8 cellular contexts compared by ENCODE assay signal in the genomic region with DNA sequence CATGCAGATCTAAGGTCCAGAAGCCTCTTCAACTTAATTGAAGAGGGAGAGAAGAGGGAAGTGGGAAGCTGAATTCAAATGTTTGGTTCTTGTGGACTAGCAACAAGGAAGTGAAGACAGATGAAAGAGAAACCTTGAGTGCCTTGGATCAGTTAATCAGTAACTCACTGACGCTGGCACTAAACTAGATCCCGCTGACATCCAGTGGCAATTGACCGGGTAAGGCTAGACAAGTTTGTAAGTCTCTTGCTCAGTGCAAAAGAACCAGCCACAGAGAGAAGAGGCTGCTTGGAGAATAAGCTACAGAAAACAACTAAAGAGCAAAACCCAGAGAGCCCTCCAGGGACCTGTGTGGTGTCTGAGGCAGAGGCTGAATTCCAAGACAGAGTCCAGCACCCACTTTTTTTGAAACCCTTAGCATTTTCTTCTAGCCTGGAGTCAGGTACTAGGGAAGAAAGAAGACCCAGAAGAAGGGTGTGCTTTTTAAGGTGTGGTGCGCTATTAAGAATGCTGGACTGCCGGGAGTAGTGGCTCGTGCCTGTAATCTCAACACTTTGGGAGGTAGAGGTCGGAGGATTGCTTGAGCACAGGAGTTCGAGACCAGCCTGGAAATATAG. TPM values are rescaled to one million over a fixed set of nuclear protein-coding genes. Genes with fewer than 3 reads are reported as not detected.
DNase-seq lines count a peak whose midpoint lies in the region; ATAC-seq and TF ChIP-seq lines count a peak whose summit lies in the region.

No MANE protein-coding gene starts in this region.

- H2AK5ac ChIP-seq in H9 (ENCODE audit: insufficient read length, low read length), result no peak overlapping the region

- no peak overlapping the region for H2AFZ ChIP-seq in H9 (ENCODE audit: low read length)
- peak overlapping the region; percentile 36 for H2AFZ ChIP-seq in MM.1S (ENCODE audit: low read length)

- H3K23ac ChIP-seq in H9 (ENCODE audit: insufficient read length, low read depth, low read length), result no peak overlapping the region

- intact Hi-C loops in left colon (cut with DNase I, micrococcal nuclease), result no loop called here

- H3K27me3 ChIP-seq in H9 (ENCODE audit: insufficient read depth, low read length) (no peaks in the 10 kb centered on the region), MM.1S (replicated peaks; ENCODE audit: insufficient read depth, low read length) (no peaks in the 10 kb centered on the region; the same call in 1 of the 2 replicates)

- H3K18ac ChIP-seq in H9 (ENCODE audit: insufficient read length, low read depth, low read length), result no peak overlapping the region

- H3K23me2 ChIP-seq in H9 (ENCODE audit: insufficient read length, low read depth, low read length, poor library complexity, severe bottlenecking), result no peaks in the 10 kb centered on the region

- H3K36me3 ChIP-seq in MM.1S (replicated peaks; ENCODE audit: insufficient read depth, low read length), result no peaks in the 10 kb centered on the region

- no peak overlapping the region for H3K14ac ChIP-seq in H9 (ENCODE audit: insufficient read depth, low read length)

- H4K20me1 ChIP-seq in H9 (ENCODE audit: control insufficient read depth, insufficient read depth, insufficient read length) (no peaks in the 10 kb centered on the region), MM.1S (ENCODE audit: insufficient read depth, low read length) (no peaks in the 10 kb centered on the region)

- H4K91ac ChIP-seq in H9 (ENCODE audit: insufficient read length, low read depth, low read length), result no peak overlapping the region

- H3K27me3 Mint-ChIP-seq in H9 (ENCODE audit: low read depth), result no peaks in the 10 kb centered on the region

- H3K9me3 ChIP-seq in H9 (ENCODE audit: control insufficient read depth, low read depth, low read length) (no peaks in the 10 kb centered on the region), MM.1S (replicated peaks; ENCODE audit: insufficient read depth, low read length) (no peaks in the 10 kb centered on the region)

- ATAC-seq in left colon, result peak; percentile 96

- H3K4me1 Mint-ChIP-seq in H9, result peaks cover 23 to 30% of the 10 kb centered on the region in 2 experiments

- no CpG with 5 or more reads among the region's 8 CpGs for WGBS in H9 (ENCODE audit: extremely low coverage, insufficient read length, low lambda C conversion rate)

- H3K27ac ChIP-seq in H9 (ENCODE audit: insufficient read length, low read depth, low read length) (no peak overlapping the region), MM.1S (ENCODE audit: low read length) (no peak overlapping the region)

- H3K4me2 ChIP-seq in H9 (ENCODE audit: insufficient read depth, insufficient read length, low read length) (no peak overlapping the region), MM.1S (ENCODE audit: low read depth, low read length) (peak overlapping the region; percentile 5; the same call in 1 of the 2 replicates)

- no peak overlapping the region for H2BK15ac ChIP-seq in H9 (ENCODE audit: low read depth, low read length)

- H3K27ac Mint-ChIP-seq in H9, result peak overlapping the region in 2 of 3 experiments; percentile 8 to 78; a peak in 3 of 7 replicates

- no peak overlapping the region for H2BK12ac ChIP-seq in H9 (ENCODE audit: insufficient read length, low read depth, low read length)

- no peak overlapping the region for H2BK5ac ChIP-seq in H9 (ENCODE audit: insufficient read length, low read length)

- no peaks in the 10 kb centered on the region for H3K4me1 ChIP-seq in H9 (ENCODE audit: insufficient read depth, low read length)
- no peaks in the 10 kb centered on the region for H3K4me1 ChIP-seq in MM.1S (ENCODE audit: low read length)

- H3K9ac ChIP-seq in H9 (ENCODE audit: extremely low read depth, insufficient read length, low read length) (no peak overlapping the region), MM.1S (ENCODE audit: low read length) (no peak overlapping the region)

- H3K79me2 ChIP-seq in H9 (ENCODE audit: insufficient read depth, low read length) (no peaks in the 10 kb centered on the region; the same call in 1 of the 2 replicates), MM.1S (ENCODE audit: low read length) (no peaks in the 10 kb centered on the region)

- no peaks in the 10 kb centered on the region for H3K9me2 ChIP-seq in MM.1S (replicated peaks; ENCODE audit: insufficient read depth, low read length)

- no peak overlapping the region for H3T11ph ChIP-seq in H9 (ENCODE audit: low read length)

- H3K4ac ChIP-seq in H9 (ENCODE audit: low read depth, low read length), result no peak overlapping the region

- DNase-seq in H9 (no peak), MM.1S (no peak), left colon (peak; percentile 56 to 78), occipital lobe (lab: John Stamatoyannopoulos, UW) (no peak), GM03348 (ENCODE audit: low spot score) (no peak)
- DNase-seq in activated T-cell treated with anti-CD3 and anti-CD28 coated beads, Interleukin-2, amount 50 U/mL, for 48 hours, result no peak
- DNase-seq in activated CD4-positive, alpha-beta T cell treated with anti-CD3 and anti-CD28 coated beads for 1 hour, result no peak

- H2BK20ac ChIP-seq in H9 (ENCODE audit: low read depth, low read length, poor library complexity, severe bottlenecking), result no peak overlapping the region

- H4K5ac ChIP-seq in H9 (ENCODE audit: insufficient read length, low read depth, low read length), result no peak overlapping the region

- no peaks in the 10 kb centered on the region for H3F3A ChIP-seq in MM.1S (ENCODE audit: insufficient read depth, low read length)

- H4K8ac ChIP-seq in H9 (replicated peaks; ENCODE audit: insufficient read length, low read depth, low read length), result no peak overlapping the region

- no peaks in the 10 kb centered on the region; a peak in 1 of 5 replicates for H3K9me3 Mint-ChIP-seq in H9

- H2BK120ac ChIP-seq in H9 (ENCODE audit: low read depth, low read length, poor library complexity, severe bottlenecking), result no peak overlapping the region

- no peak overlapping the region for H3K56ac ChIP-seq in H9 (ENCODE audit: insufficient read length, low read depth, low read length)

- H3K4me3 Mint-ChIP-seq in H9, result no peak overlapping the region

- H3K4me3 ChIP-seq in GM08714 (ENCODE audit: low read length), result peak overlapping the region; percentile 40; the same call in 1 of the 2 replicates
- no peak overlapping the region for H3K4me3 ChIP-seq in MM.1S (ENCODE audit: low read length)

- H3K79me1 ChIP-seq in H9 (ENCODE audit: insufficient read depth, low read depth, low read length, poor library complexity, severe bottlenecking), result no peaks in the 10 kb centered on the region

- no peak for TF ChIP-seq CTCF in H9 (conservative IDR thresholded peaks at IDR 0.05)
- TF ChIP-seq CTCF in MM.1S (IDR thresholded peaks at IDR 0.05; ENCODE audit: low read length), result no peak

- peaks cover 3 to 4% (median 3%) of the 10 kb centered on the region in 3 experiments; a peak in 5 of 7 replicates for H3K36me3 Mint-ChIP-seq in H9 (ENCODE audit: insufficient read depth in 1 of 3, low read depth in 3 of 3)

RNA-seq across cellular contexts. Expression of a gene that starts 6.9 kb away (rescaled TPM):
- total RNA-seq in H9 (2021), result 17.8 and 19.0 TPM in 2 replicates
- total RNA-seq in left colon, result 1 to 10 TPM; 7.1 to 8.5 TPM
- 10.9 TPM for total RNA-seq in occipital lobe

Comparison
In these comparisons a context has a peak if more than half of its experiments do, and no peak if none do; other contexts are left out.
1. DNase-seq: peak in left colon (2 of 2); none in H9 (single experiment), MM.1S (single experiment), activated T-cell treated with anti-CD3 and anti-CD28 coated beads, Interleukin-2, amount 50 U/mL, for 48 hours (0 of 2), activated CD4-positive, alpha-beta T cell treated with anti-CD3 and anti-CD28 coated beads for 1 hour (single experiment), occipital lobe (single experiment) and GM03348 (single experiment).